ENCODE assay signal across 22 cellular contexts in genomic region chr1:228070851-228071250, GRCh38.
"Had no signal": no experiment of that assay in that cellular context is flagged by ENCODE, and none has a peak within 500 bp of the region (broad histone marks: within the 10 kb centered on the region; RNA-seq: fewer than 3 reads in every experiment).

No MANE protein-coding gene starts in this region.

- H2AFZ ChIP-seq: PC-9 had no signal

- FAIRE-seq: RCC 7860 had no signal

- H3K27me3 ChIP-seq: SJCRH30 had no signal

- H3K27ac ChIP-seq: PC-9, SJCRH30 had no signal

- H3K9me3 ChIP-seq: MG63, SJCRH30 had no signal

- DNase-seq: Karpas-422, KG1, MG63, NCI-H1092, NCI-H1105 treated with DMSO at 0.1 percent for 48 hours, NCI-H1417 treated with DMSO at 0.1 percent for 48 hours, NCI-H146, NCI-H1694 treated with DMSO at 0.1 percent for 48 hours, NCI-H1930, NCI-H2081, NCI-H2107, NCI-H2227 treated with DMSO at 0.1 percent for 48 hours, NCI-H446, NCI-H510A, NCI-H524 treated with DMSO at 0.1 percent for 48 hours, NCI-H69, NCI-H774, PC-9, RPMI8226, SHP77 treated with DMSO at 0.1 percent for 48 hours, SJCRH30 had no signal

- H3K4me2 ChIP-seq: PC-9 had no signal

- H3K4me3 ChIP-seq: MG63, PC-9, SJCRH30 had no signal

- H3K36me3 ChIP-seq: MG63, SJCRH30 had no signal
